8 cellular contexts compared by ENCODE assay signal in genomic region chr12:99099786-99100185, GRCh38.
"Had no signal": no experiment of that assay in that cellular context is flagged by ENCODE, and none has a peak within 500 bp of the region (broad histone marks: within the 10 kb centered on the region; RNA-seq: fewer than 3 reads in every experiment).

No MANE protein-coding gene starts in this region.

- H3K4me3 ChIP-seq: GM23248, HAP-1 had no signal

- H3K9me3 ChIP-seq: HAP-1 had no signal

- H3K36me3 ChIP-seq: HAP-1 had no signal

- H3K4me1 ChIP-seq: HAP-1 had no signal

- H3K9ac ChIP-seq: GM23248 had no signal

- ATAC-seq: HCT116, HepG2 had no signal

- DNase-seq: GM23248, GOT3, H7, HFFc6 had no signal

- H3K27ac ChIP-seq: GM23248, HL-60 had no signal

- H2AFZ ChIP-seq: GM23248 had no signal
